Comparison of ENCODE assay signal across 8 cellular contexts in genomic region chr1:54488065-54488750, GRCh38. TPM values are rescaled to one million over a fixed set of nuclear protein-coding genes. Genes with fewer than 3 reads are reported as not detected.
DNase-seq lines count a peak whose midpoint lies in the region; ATAC-seq and TF ChIP-seq lines count a peak whose summit lies in the region.

No MANE protein-coding gene starts in this region.

- 0 to 1% (median 1%) methylated on average over 39 to 62 of the region's 62 CpGs for WGBS in ovary, 3 donors
- 0 to 1% methylated on average over 47 to 61 of the region's 62 CpGs for WGBS in testis, 2 donors

- H3K27ac ChIP-seq in ovary = peak overlapping the region; percentile 88 to 92
- peak overlapping the region; percentile 77 to 86 for H3K27ac ChIP-seq in testis

- intact Hi-C loops in head of caudate nucleus (cut with DNase I) (loop anchor here (1.0 to 10.0 kb wide), 3 partner anchors 82 to 213 kb away; partner anchors contain the start of gene SSBP3), ovary (cut with DNase I) (loop anchor here (1.0 to 10.0 kb wide), 8 partner anchors 81 to 366 kb away; partner anchors contain the start of gene SSBP3 (in 2 of the 4)), testis (cut with DNase I; ENCODE audit: low total_unique reads) (loop anchor here (2.0 to 10.0 kb wide), 2 partner anchors 81 to 363 kb away; partner anchors contain the start of gene SSBP3)

- no peaks in the 10 kb centered on the region for H3K36me3 Mint-ChIP-seq in activated naive CD8-positive, alpha-beta T cell treated with anti-CD3 and anti-CD28 coated beads for 36 hours

- H3K9me3 Mint-ChIP-seq in activated naive CD8-positive, alpha-beta T cell treated with anti-CD3 and anti-CD28 coated beads for 36 hours = no peaks in the 10 kb centered on the region

- H3K4me1 ChIP-seq in ovary (ENCODE audit: insufficient read depth) (peaks cover 13% of the 10 kb centered on the region), testis (peaks cover 27% of the 10 kb centered on the region)

- H3K4me3 ChIP-seq in NB4 (ENCODE audit: low read depth, low read length) (peak overlapping the region; percentile 64), ovary (peak overlapping the region; percentile 54), testis (peak overlapping the region; percentile 57 to 68)

- peak overlapping the region; percentile 77 for H3K4me3 Mint-ChIP-seq in activated naive CD8-positive, alpha-beta T cell treated with anti-CD3 and anti-CD28 coated beads for 36 hours

- DNase-seq in COR-L47 (lab: John Stamatoyannopoulos, UW) (peak; percentile 93), NB4 (ENCODE audit: low read depth) (peak; percentile 92), SKM-1 (lab: John Stamatoyannopoulos, UW; ENCODE audit: unreplicated experiment) (peak; percentile 45), head of caudate nucleus (peak; percentile 72 to 94 (median 88)), ovary (peak; percentile 94 to 98 (median 96)), testis (peak; percentile 94)
- DNase-seq in activated naive CD8-positive, alpha-beta T cell treated with anti-CD3 and anti-CD28 coated beads for 36 hours = peak; percentile 77

- no peak for TF ChIP-seq EP300 in ovary (IDR thresholded peaks at IDR 0.05)

- H3K4me1 Mint-ChIP-seq in activated naive CD8-positive, alpha-beta T cell treated with anti-CD3 and anti-CD28 coated beads for 36 hours = peaks cover 34% of the 10 kb centered on the region

- no peaks in the 10 kb centered on the region for H3K27me3 ChIP-seq in ovary
- H3K27me3 ChIP-seq in testis = no peaks in the 10 kb centered on the region

- peaks cover 8% of the 10 kb centered on the region for H3K27me3 Mint-ChIP-seq in activated naive CD8-positive, alpha-beta T cell treated with anti-CD3 and anti-CD28 coated beads for 36 hours

- TF ChIP-seq POLR2A in NB4 (IDR thresholded peaks at IDR 0.05; ENCODE audit: extremely low read depth, insufficient read length) (peak; percentile 24), ovary (IDR thresholded peaks at IDR 0.05) (peak; percentile 44), testis (IDR thresholded peaks at IDR 0.05) (no peak)

- peak overlapping the region; percentile 58 for H3K27ac Mint-ChIP-seq in activated naive CD8-positive, alpha-beta T cell treated with anti-CD3 and anti-CD28 coated beads for 36 hours

- H3K9me3 ChIP-seq in ovary (no peaks in the 10 kb centered on the region), testis (no peaks in the 10 kb centered on the region)

- no peaks in the 10 kb centered on the region for H3K36me3 ChIP-seq in ovary
- no peaks in the 10 kb centered on the region for H3K36me3 ChIP-seq in testis (ENCODE audit: low read depth, missing control alignments)

- TF ChIP-seq CTCF in NB4 (IDR thresholded peaks at IDR 0.05; ENCODE audit: low read depth, low read length) (no peak), ovary (IDR thresholded peaks at IDR 0.05) (peak; percentile 10 to 55 (median 18)), testis (IDR thresholded peaks at IDR 0.05) (peak in 1 of 3 experiments; percentile 39)

- ATAC-seq in GM21717 (IDR thresholded peaks at IDR 0.05; ENCODE audit: unreplicated experiment) = peak; percentile 40

RNA-seq across cellular contexts. Expression of gene ACOT11, which starts 59.8 kb away (rescaled TPM):
- total RNA-seq in activated naive CD8-positive, alpha-beta T cell treated with anti-CD3 and anti-CD28 coated beads for 36 hours = 1 to 10 TPM; 1.0 to 1.3 TPM
- total RNA-seq in ovary (10 to 100 TPM in 5 of 7 donors, 1 to 10 TPM in 2; 7.6 to 28.4 (median 17.0) TPM), testis (10 to 100 TPM; 19.1 to 33.8 TPM)
- polyA plus RNA-seq in ovary (1 to 10 TPM; 3.0 to 7.2 TPM), testis (ENCODE audit: insufficient read depth, low read depth, low replicate concordance) (4.9 TPM)

Comparison
In these comparisons a context has a peak if more than half of its experiments do, and no peak if none do; other contexts are left out.
1. Peak in every context shown above with its lines: DNase-seq, ATAC-seq, H3K4me3 ChIP-seq and H3K27ac ChIP-seq.
2. DNase-seq: peak in every context shown above with its lines; median percentile 96 in ovary; 94 in testis; 93 in COR-L47; 92 in NB4; 88 in head of caudate nucleus; 77 in activated naive CD8-positive, alpha-beta T cell treated with anti-CD3 and anti-CD28 coated beads for 36 hours; 45 in SKM-1.